8 cellular contexts compared by ENCODE assay signal in genomic region chr16:46853713-46854443, GRCh38. TPM values are rescaled to one million over a fixed set of nuclear protein-coding genes. Genes with fewer than 3 reads are reported as not detected.
A peak's percentile ranks its signal among the peaks of the same experiment; 100 is the strongest.
DNase-seq lines count a peak whose midpoint lies in the region; ATAC-seq, FAIRE-seq and TF ChIP-seq lines count a peak whose summit lies in the region.

No MANE protein-coding gene starts in this region.

- no peaks in the 10 kb centered on the region for H3K36me3 ChIP-seq in lung (ENCODE audit: control insufficient read depth in 2 of 2, insufficient read depth in 2 of 2, low read length in 2 of 2)

- ATAC-seq in HG02588 (IDR thresholded peaks at IDR 0.05; ENCODE audit: unreplicated experiment) (peak; percentile 49), lung (ENCODE audit: insufficient read depth, low FRiP score) (no peak), HG03196 (IDR thresholded peaks at IDR 0.05; ENCODE audit: unreplicated experiment) (no peak)

- whole genome bisulfite sequencing in lung, 2 donors, result 22 to 30% methylated on average over 5 of the region's 5 CpGs

- peak; percentile 22 for DNase-seq in D721Med (ENCODE audit: insufficient read length, low spot score)
- peak; percentile 72 for DNase-seq in NCI-H460 (ENCODE audit: extremely low read depth, low read depth)
- peak; percentile 67 to 75 for DNase-seq in activated CD4-positive, alpha-beta T cell treated with anti-CD3 and anti-CD28 coated beads, Interleukin-2, amount 50 U/mL, for 48 hours
- DNase-seq in ecto neural progenitor cell (ENCODE audit: low spot score), result peak; percentile 87
- DNase-seq in lung (ENCODE audit: low spot score), result peak; percentile 78
- peak; percentile 17 for DNase-seq in stimulated activated CD8-positive, alpha-beta memory T cell treated with anti-CD3 and anti-CD28 coated beads, Interleukin-12 subunit alpha, Interleukin-12 subunit beta, amount 100 ng/mL, for 4 hours (ENCODE audit: low read depth)

- peaks cover 0 to 2% of the 10 kb centered on the region in 2 donors for H3K4me1 ChIP-seq in lung (ENCODE audit: control insufficient read depth in 2 of 2, insufficient read depth in 2 of 2, low read length in 2 of 2)

- no peaks in the 10 kb centered on the region for H3K27me3 ChIP-seq in lung (ENCODE audit: control insufficient read depth, insufficient read depth)

- FAIRE-seq in D721Med (lab: Jason Lieb, UNC), result no peak

- no peak overlapping the region for H3K27ac ChIP-seq in lung (ENCODE audit: low read depth in 1 of 2, low read length in 1 of 2)

- TF ChIP-seq CTCF in D721Med (IDR thresholded peaks at IDR 0.05; ENCODE audit: insufficient read depth, missing control alignments), result peak; percentile 82
- TF ChIP-seq CTCF in lung (IDR thresholded peaks at IDR 0.05; ENCODE audit: control extremely low read depth, extremely low read depth), result peak; percentile 68

- no peak overlapping the region for H3K4me3 ChIP-seq in lung

- no peaks in the 10 kb centered on the region for H3K9me3 ChIP-seq in lung (ENCODE audit: control insufficient read depth in 2 of 2, insufficient read depth in 1 of 2, low read length in 1 of 2)

RNA-seq across cellular contexts. Expression of gene C16orf87, which starts 22.9 kb away (rescaled TPM):
- total RNA-seq in NCI-H460 (2014; rRNA removed; shearing (Covaris generic)), result 13.9 and 17.6 TPM in 2 replicates
- 9.7 and 11.7 TPM in 2 replicates for polyA plus RNA-seq in NCI-H460 (2014; cell fraction: nucleus; rRNA removed)
- total RNA-seq in lung, result 10 to 100 TPM in 1 of 2 donors, 1 to 10 TPM in 1; 5.1 to 17.2 TPM
- polyA plus RNA-seq in lung, result 1 to 10 TPM; 2.8 to 4.8 TPM

RNA-seq across cellular contexts. Expression of gene GPT2, which starts 30.3 kb away (rescaled TPM):
- total RNA-seq in NCI-H460 (2014; rRNA removed; shearing (Covaris generic)), result 22.9 and 23.3 TPM in 2 replicates
- 45.3 and 49.2 TPM in 2 replicates for polyA plus RNA-seq in NCI-H460 (2014; cell fraction: nucleus; rRNA removed)
- total RNA-seq in lung, result 10 to 100 TPM in 1 of 2 donors, 1 to 10 TPM in 1; 8.3 to 13.3 TPM
- polyA plus RNA-seq in lung, result 1 to 10 TPM; 4.3 to 4.7 TPM

Comparison
In these comparisons a context has a peak if more than half of its experiments do, and no peak if none do; other contexts are left out.
1. DNase-seq: peak in every context shown above with its lines; median percentile 87 in ecto neural progenitor cell; 78 in lung; 72 in NCI-H460; 71 in activated CD4-positive, alpha-beta T cell treated with anti-CD3 and anti-CD28 coated beads, Interleukin-2, amount 50 U/mL, for 48 hours; 22 in D721Med; 17 in stimulated activated CD8-positive, alpha-beta memory T cell treated with anti-CD3 and anti-CD28 coated beads, Interleukin-12 subunit alpha, Interleukin-12 subunit beta, amount 100 ng/mL, for 4 hours.